9 cellular contexts compared by ENCODE assay signal in genomic region chrX:57596109-57596870, GRCh38. TPM values are rescaled to one million over a fixed set of nuclear protein-coding genes. Genes with fewer than 3 reads are reported as not detected.
DNase-seq lines count a peak whose midpoint lies in the region; ATAC-seq, FAIRE-seq and TF ChIP-seq lines count a peak whose summit lies in the region.
"Had no signal": no experiment of that assay in that cellular context is flagged by ENCODE, and none has a peak within 500 bp of the region (broad histone marks: within the 10 kb centered on the region; RNA-seq: fewer than 3 reads in every experiment).

No MANE protein-coding gene starts in this region.

- peak overlapping the region; percentile 9 for H3K27ac Mint-ChIP-seq in activated naive CD4-positive, alpha-beta T cell treated with anti-CD3 and anti-CD28 coated beads, Interleukin-2, amount 50 U/mL, for 24 hours

- peak overlapping the region; percentile 22; the same call in 1 of the 2 replicates for H3K4me2 ChIP-seq in GM12878 (ENCODE audit: control insufficient read depth, insufficient read depth)
- no peak overlapping the region for H3K4me2 ChIP-seq in MM.1S (ENCODE audit: low read depth, low read length)

- BruUV-seq in GM12878 (replicated peaks; lab: Mats Ljungman, UMichigan) = no TSS peak

- H3K9me3 ChIP-seq in GM12878 (replicated peaks; ENCODE audit: control insufficient read depth, insufficient read depth, low read length) (no peaks in the 10 kb centered on the region), liver (ENCODE audit: control insufficient read depth in 4 of 4, low read length in 3 of 4) (no peaks in the 10 kb centered on the region), transverse colon (no peaks in the 10 kb centered on the region), MM.1S (replicated peaks; ENCODE audit: insufficient read depth, low read length) (no peaks in the 10 kb centered on the region)

- in situ Hi-C loops in GM12878 (cut with MboI) = loop anchor here (25.0 kb wide), 1 partner anchor 784 kb away; no protein-coding TSS in a partner anchor
- in situ Hi-C loops in transverse colon (cut with MboI; ENCODE audit: low pct_ligation_motif_present in 1 of 4, low pct_unique_long_range_greater_than_20kb in 1 of 4, low sequenced_read_pairs in 3 of 4) = loop anchor here (25.0 kb wide), 1 partner anchor 316 kb away; the partner anchor contains the start of gene ZXDA (in 4 of the 4)
- in situ Hi-C loops in G401 (cut with HindIII; ENCODE audit: low sequenced_read_pairs) = no loop called here

- 63% methylated on average over 4 of the region's 4 CpGs for WGBS in GM12878 (ENCODE audit: insufficient coverage, insufficient replicate concordance, low lambda C conversion rate, missing lambda C conversion rate)
- WGBS in liver = 38% methylated on average over 4 of the region's 4 CpGs
- WGBS in transverse colon (ENCODE audit: low coverage in 1 of 2), 2 donors = 52 to 60% methylated on average over 1 to 4 of the region's 4 CpGs

- RAD21 ChIA-PET in GM12878 (lab: Charles Lee; ENCODE audit: unreplicated experiment) = no interaction called here

- ATAC-seq in GM12878 = no peak

- H2AFZ ChIP-seq in GM12878 (ENCODE audit: control insufficient read depth, low read depth, low read length) = no peak overlapping the region
- no peak overlapping the region for H2AFZ ChIP-seq in MM.1S (ENCODE audit: low read length)

- intact Hi-C loops in GM12878 (cut with micrococcal nuclease; ENCODE audit: unreplicated experiment) = loop anchor here (10.0 kb wide), 4 partner anchors 219 to 861 kb away; partner anchors contain the start of gene SPIN3
- intact Hi-C loops in transverse colon (cut with DNase I; ENCODE audit: low total_unique reads) = no loop called here

- TF ChIP-seq EP300 in GM12878 (IDR thresholded peaks at IDR 0.05; ENCODE audit: borderline replicate concordance in 1 of 2, control insufficient read depth in 1 of 2, low read depth in 2 of 2, low read length in 2 of 2) (no peak), transverse colon (IDR thresholded peaks at IDR 0.05; ENCODE audit: low read depth) (no peak)

- TF ChIP-seq CTCF in GM12878 (IDR thresholded peaks at IDR 0.05 in 2 of 3, conservative IDR thresholded peaks at IDR 0.05 in 1 of 3; ENCODE audit: control insufficient read depth in 2 of 3, extremely low read depth in 1 of 3, insufficient read depth in 1 of 3, low read depth in 3 of 3, low read length in 3 of 3) = no peak
- TF ChIP-seq CTCF in liver (IDR thresholded peaks at IDR 0.05; ENCODE audit: low read depth, low read length, missing input control) = no peak
- no peak for TF ChIP-seq CTCF in transverse colon (IDR thresholded peaks at IDR 0.05)
- no peak for TF ChIP-seq CTCF in MM.1S (IDR thresholded peaks at IDR 0.05; ENCODE audit: low read length)

- H3K79me2 ChIP-seq in GM12878 (ENCODE audit: control insufficient read depth, insufficient read depth, low read length) = peaks cover 11% of the 10 kb centered on the region
- no peaks in the 10 kb centered on the region for H3K79me2 ChIP-seq in MM.1S (ENCODE audit: low read length)

- SMC1A ChIA-PET in GM12878 (lab: Charles Lee; ENCODE audit: uncharacterized antibody, unreplicated experiment) = interaction anchor here (0.8 kb wide), 1 partner anchor 311 kb away, joined by 3 read pairs; no protein-coding TSS in a partner anchor

- H3K9me3 Mint-ChIP-seq in activated naive CD4-positive, alpha-beta T cell treated with anti-CD3 and anti-CD28 coated beads, Interleukin-2, amount 50 U/mL, for 24 hours = peaks cover 4% of the 10 kb centered on the region

- H3K27ac ChIP-seq in GM12878 (ENCODE audit: control insufficient read depth, insufficient read depth) (no peak overlapping the region), liver (ENCODE audit: low read depth in 1 of 2, low read length in 2 of 2) (peak overlapping the region; percentile 57 to 82), transverse colon (peak overlapping the region; percentile 20 to 47 (median 36)), MM.1S (ENCODE audit: low read length) (no peak overlapping the region)
- H3K27ac ChIP-seq: C4-2B had no signal

- POLR2A ChIA-PET in GM12878 (lab: Charles Lee) = no interaction called here

- no peak for FAIRE-seq in GM12878 (lab: Jason Lieb, UNC)

- CTCF ChIA-PET in GM12878 (lab: Yijun Ruan, JAX) = no interaction called here

- H3K9me2 ChIP-seq in MM.1S (replicated peaks; ENCODE audit: insufficient read depth, low read length) = no peaks in the 10 kb centered on the region

- TF ChIP-seq RAD21 in GM12878 (IDR thresholded peaks at IDR 0.05; ENCODE audit: insufficient read depth, low read depth, low read length) (no peak), liver (IDR thresholded peaks at IDR 0.05) (no peak)

- 0 out of 2 replicates have a peak overlapping the region, but pooled peaks have one; percentile 18 for H3K4me3 ChIP-seq in GM12878
- peak overlapping the region; percentile 40 to 68 (median 47) for H3K4me3 ChIP-seq in liver (ENCODE audit: low read depth in 1 of 3, low read length in 3 of 3)
- peak overlapping the region in 1 of 4 donors; percentile 2 for H3K4me3 ChIP-seq in transverse colon
- no peak overlapping the region for H3K4me3 ChIP-seq in MM.1S (ENCODE audit: low read length)

- H4K20me1 ChIP-seq in GM12878 (ENCODE audit: control insufficient read depth, insufficient read depth) = no peaks in the 10 kb centered on the region
- no peaks in the 10 kb centered on the region for H4K20me1 ChIP-seq in MM.1S (ENCODE audit: insufficient read depth, low read length)

- peaks cover 36% of the 10 kb centered on the region for H3K4me1 Mint-ChIP-seq in activated naive CD4-positive, alpha-beta T cell treated with anti-CD3 and anti-CD28 coated beads, Interleukin-2, amount 50 U/mL, for 24 hours

- no peaks in the 10 kb centered on the region for H3K4me1 ChIP-seq in GM12878 (ENCODE audit: control insufficient read depth, insufficient read depth, low read length)
- H3K4me1 ChIP-seq in liver (ENCODE audit: control insufficient read depth in 4 of 4, insufficient read depth in 4 of 4, low read length in 3 of 4) = peaks cover 0 to 6% (median 4%) of the 10 kb centered on the region in 4 donors
- peaks cover 0 to 22% (median 3%) of the 10 kb centered on the region in 4 donors for H3K4me1 ChIP-seq in transverse colon
- no peaks in the 10 kb centered on the region for H3K4me1 ChIP-seq in MM.1S (ENCODE audit: low read length)

- H3K9ac ChIP-seq in GM12878 (ENCODE audit: control insufficient read depth, insufficient read depth, low read length) = no peak overlapping the region
- H3K9ac ChIP-seq in liver (ENCODE audit: low read depth in 1 of 2, low read length in 2 of 2) = no peak overlapping the region
- H3K9ac ChIP-seq in MM.1S (ENCODE audit: low read length) = no peak overlapping the region

- H3F3A ChIP-seq in MM.1S (ENCODE audit: insufficient read depth, low read length) = no peaks in the 10 kb centered on the region

- no peaks in the 10 kb centered on the region for H3K27me3 ChIP-seq in GM12878 (replicated peaks in 1 of 2; ENCODE audit: control insufficient read depth in 2 of 2, insufficient read depth in 2 of 2, low read length in 1 of 2)
- H3K27me3 ChIP-seq in liver (ENCODE audit: control insufficient read depth in 4 of 4, insufficient read depth in 4 of 4, low read length in 3 of 4) = no peaks in the 10 kb centered on the region
- no peaks in the 10 kb centered on the region for H3K27me3 ChIP-seq in transverse colon
- H3K27me3 ChIP-seq in MM.1S (replicated peaks; ENCODE audit: insufficient read depth, low read length) = no peaks in the 10 kb centered on the region

- peak overlapping the region; percentile 88 for H3K4me3 Mint-ChIP-seq in activated naive CD4-positive, alpha-beta T cell treated with anti-CD3 and anti-CD28 coated beads, Interleukin-2, amount 50 U/mL, for 24 hours

- H3K36me3 ChIP-seq in GM12878 (ENCODE audit: control insufficient read depth in 2 of 2, insufficient read depth in 2 of 2, low read length in 1 of 2) (no peaks in the 10 kb centered on the region), liver (ENCODE audit: control insufficient read depth in 4 of 4, insufficient read depth in 3 of 4, low read depth in 1 of 4, low read length in 3 of 4) (no peaks in the 10 kb centered on the region), transverse colon (no peaks in the 10 kb centered on the region), MM.1S (replicated peaks; ENCODE audit: insufficient read depth, low read length) (no peaks in the 10 kb centered on the region)

- no peak for TF ChIP-seq POLR2A in GM12878 (IDR thresholded peaks at IDR 0.05; ENCODE audit: low read depth, low read length)
- TF ChIP-seq POLR2A in transverse colon (IDR thresholded peaks at IDR 0.05) = no peak

- H3K36me3 Mint-ChIP-seq in activated naive CD4-positive, alpha-beta T cell treated with anti-CD3 and anti-CD28 coated beads, Interleukin-2, amount 50 U/mL, for 24 hours = peaks cover 22% of the 10 kb centered on the region

- DNase-seq in activated naive CD4-positive, alpha-beta T cell (lab: John Stamatoyannopoulos, UW) = no peak
- DNase-seq in GM12878 (ENCODE audit: low read depth, low spot score) (no peak), transverse colon (no peak), MM.1S (no peak), nucleus accumbens (lab: John Stamatoyannopoulos, UW) (no peak), G401 (ENCODE audit: low spot score) (no peak)

- H3K27me3 Mint-ChIP-seq in activated naive CD4-positive, alpha-beta T cell treated with anti-CD3 and anti-CD28 coated beads, Interleukin-2, amount 50 U/mL, for 24 hours = no peaks in the 10 kb centered on the region

TF ChIP-seq in liver, 16 proteins besides CTCF, POLR2A, EP300 and RAD21 (continues in another document):
- TF ChIP-seq HNF4A (conservative IDR thresholded peaks at IDR 0.05) = peak in 1 of 2 donors; percentile 5

RNA-seq across cellular contexts. Expression of gene ZXDB, which starts 4.5 kb away (rescaled TPM):
- 11.2 and 11.7 TPM in 2 replicates for total RNA-seq in GM12878 (2013; cell fraction: nucleolus; rRNA removed)
- total RNA-seq in GM12878 (2014; rRNA removed) (4.4 and 5.2 TPM in 2 replicates), GM12878 (2014; rRNA removed; fragmentation: Illumina TruSeq; extraction: Trizol) (2.7 and 3.0 TPM in 2 replicates), GM12878 (2021) (4.1 and 4.6 TPM in 2 replicates), liver (10 to 100 TPM in 1 of 2 donors, 1 to 10 TPM in 1; 3.6 to 11.0 TPM), transverse colon (10 to 100 TPM in 1 of 4 donors, 1 to 10 TPM in 3; 4.6 to 12.2 (median 9.1) TPM)
- polyA plus RNA-seq in GM12878 (2011; ENCODE audit: low read depth) = 1.8 TPM
- polyA plus RNA-seq in GM12878 (2011; rRNA removed) (8.1 and 9.4 TPM in 2 replicates), GM12878 (2014; fragmentation: Illumina TruSeq; extraction: Trizol) (3.5 and 4.9 TPM in 2 replicates), GM12878 (2014; fragmentation: Nextera tagmentation; extraction: Ambion mirVana) (under 1 TPM; 0.47 to 0.77 TPM), GM12878 (2014; rRNA removed) (2.2 and 2.4 TPM in 2 replicates), GM12878 (2016; fragmentation: Nextera tagmentation; extraction: Ambion mirVana) (1 to 10 TPM; 1.7 to 3.2 TPM), liver (1 to 10 TPM; 2.4 to 3.7 TPM)
- 4.1 and 4.9 TPM in 2 replicates for polyA plus RNA-seq in GM12878 (2011; cell fraction: cytosol; rRNA removed)
- 3.7 and 4.3 TPM in 2 replicates for polyA plus RNA-seq in GM12878 (2011; cell fraction: nucleus; rRNA removed)
- polyA plus RNA-seq in GM12878 (2012) = 3.6 and 3.9 TPM in 2 replicates
- 12.4 and 12.9 TPM in 2 replicates for polyA minus RNA-seq in GM12878 (2011; rRNA and poly(A)+ RNA removed)
- polyA minus RNA-seq in GM12878 (2011; cell fraction: cytosol; rRNA and poly(A)+ RNA removed) = 4.6 and 4.9 TPM in 2 replicates
- 10.0 and 12.7 TPM in 2 replicates for polyA minus RNA-seq in GM12878 (2011; cell fraction: nucleus; rRNA and poly(A)+ RNA removed)
- 6.5 and 9.2 TPM in 2 replicates for total RNA-seq in G401 (2014; rRNA removed; shearing (Covaris generic))

Comparison
In these comparisons a context has a peak if more than half of its experiments do, and no peak if none do; other contexts are left out.
1. H3K27ac ChIP-seq: peak in liver (2 of 2) and transverse colon (4 of 4); none in GM12878 (single experiment) and MM.1S (single experiment).